9 cellular contexts compared by ENCODE assay signal in genomic region chr22:42613869-42614268, GRCh38. TPM values are rescaled to one million over a fixed set of nuclear protein-coding genes. Genes with fewer than 3 reads are reported as not detected.
DNase-seq lines count a peak whose midpoint lies in the region; ATAC-seq and TF ChIP-seq lines count a peak whose summit lies in the region.
"Had no signal": no experiment of that assay in that cellular context is flagged by ENCODE, and none has a peak within 500 bp of the region (broad histone marks: within the 10 kb centered on the region; RNA-seq: fewer than 3 reads in every experiment).

No MANE protein-coding gene starts in this region.

- H3K4me1 Mint-ChIP-seq in CD4-positive, CD25-positive, alpha-beta regulatory T cell = peaks cover 7 to 70% (median 43%) of the 10 kb centered on the region in 4 donors
- peaks cover 57% of the 10 kb centered on the region for H3K4me1 Mint-ChIP-seq in activated naive CD8-positive, alpha-beta T cell (ENCODE audit: low read depth)
- H3K4me1 Mint-ChIP-seq in stimulated activated naive CD8-positive, alpha-beta T cell treated with anti-CD3 and anti-CD28 coated beads, Interleukin-15, Interleukin-2, amounts not matched to agents 100 ng/mL and 50 ng/mL, for 24 hours (ENCODE audit: low read depth) = peaks cover 63% of the 10 kb centered on the region

- peak overlapping the region; percentile 98 for H3K27ac ChIP-seq in CD4-positive, CD25-positive, alpha-beta regulatory T cell (ENCODE audit: insufficient read depth, low read length, poor library complexity, severe bottlenecking)
- peak overlapping the region; percentile 99 for H3K27ac ChIP-seq in HL-60 (replicated peaks)

- H3K4me1 ChIP-seq in CD4-positive, CD25-positive, alpha-beta regulatory T cell (ENCODE audit: control insufficient read depth, insufficient read depth, low read length, poor library complexity, severe bottlenecking) = peaks cover 60% of the 10 kb centered on the region

- H3K27me3 Mint-ChIP-seq in CD4-positive, CD25-positive, alpha-beta regulatory T cell = peaks cover 4% of the 10 kb centered on the region
- no peaks in the 10 kb centered on the region for H3K27me3 Mint-ChIP-seq in activated naive CD8-positive, alpha-beta T cell
- H3K27me3 Mint-ChIP-seq in stimulated activated naive CD8-positive, alpha-beta T cell treated with anti-CD3 and anti-CD28 coated beads, Interleukin-15, Interleukin-2, amounts not matched to agents 100 ng/mL and 50 ng/mL, for 24 hours = peaks cover 3% of the 10 kb centered on the region

- no peak for ATAC-seq in CD4-positive, CD25-positive, alpha-beta regulatory T cell (ENCODE audit: low read depth in 2 of 2)
- ATAC-seq in HG02938 (IDR thresholded peaks at IDR 0.05; ENCODE audit: unreplicated experiment) (no peak), HG03571 (IDR thresholded peaks at IDR 0.05; ENCODE audit: unreplicated experiment) (no peak)

- no peak for DNase-seq in CD4-positive, CD25-positive, alpha-beta regulatory T cell
- peak in 1 of 2 experiments; percentile 44 for DNase-seq in HL-60 (ENCODE audit: low read depth in 1 of 2, low spot score in 1 of 2)
- peak; percentile 76 for DNase-seq in islet precursor cell
- DNase-seq in Ammon's horn (ENCODE audit: low spot score) = no peak

- peak overlapping the region; percentile 91 to 100 (median 93) for H3K27ac Mint-ChIP-seq in CD4-positive, CD25-positive, alpha-beta regulatory T cell
- peak overlapping the region; percentile 100 for H3K27ac Mint-ChIP-seq in activated naive CD8-positive, alpha-beta T cell
- peak overlapping the region; percentile 94 for H3K27ac Mint-ChIP-seq in stimulated activated naive CD8-positive, alpha-beta T cell treated with anti-CD3 and anti-CD28 coated beads, Interleukin-15, Interleukin-2, amounts not matched to agents 100 ng/mL and 50 ng/mL, for 24 hours

- H3K36me3 Mint-ChIP-seq in CD4-positive, CD25-positive, alpha-beta regulatory T cell = peaks cover 7% of the 10 kb centered on the region
- peaks cover 8% of the 10 kb centered on the region for H3K36me3 Mint-ChIP-seq in activated naive CD8-positive, alpha-beta T cell
- H3K36me3 Mint-ChIP-seq in stimulated activated naive CD8-positive, alpha-beta T cell treated with anti-CD3 and anti-CD28 coated beads, Interleukin-15, Interleukin-2, amounts not matched to agents 100 ng/mL and 50 ng/mL, for 24 hours (ENCODE audit: low read depth) = peaks cover 35% of the 10 kb centered on the region

- peak overlapping the region; percentile 92 for H3K4me3 ChIP-seq in CD4-positive, CD25-positive, alpha-beta regulatory T cell (ENCODE audit: low read depth, low read length)
- peak overlapping the region; percentile 69 for H3K4me3 ChIP-seq in HL-60 (replicated peaks; ENCODE audit: insufficient read depth, low read length)

- peak overlapping the region; percentile 87 to 99 (median 94) for H3K4me3 Mint-ChIP-seq in CD4-positive, CD25-positive, alpha-beta regulatory T cell
- peak overlapping the region; percentile 100 for H3K4me3 Mint-ChIP-seq in activated naive CD8-positive, alpha-beta T cell
- peak overlapping the region; percentile 92 for H3K4me3 Mint-ChIP-seq in stimulated activated naive CD8-positive, alpha-beta T cell treated with anti-CD3 and anti-CD28 coated beads, Interleukin-15, Interleukin-2, amounts not matched to agents 100 ng/mL and 50 ng/mL, for 24 hours

- H3K9me3 Mint-ChIP-seq in CD4-positive, CD25-positive, alpha-beta regulatory T cell = no peaks in the 10 kb centered on the region
- no peaks in the 10 kb centered on the region for H3K9me3 Mint-ChIP-seq in activated naive CD8-positive, alpha-beta T cell (ENCODE audit: low read depth)
- H3K9me3 Mint-ChIP-seq in stimulated activated naive CD8-positive, alpha-beta T cell treated with anti-CD3 and anti-CD28 coated beads, Interleukin-15, Interleukin-2, amounts not matched to agents 100 ng/mL and 50 ng/mL, for 24 hours = no peaks in the 10 kb centered on the region

- no peaks in the 10 kb centered on the region for H3K9me3 ChIP-seq in CD4-positive, CD25-positive, alpha-beta regulatory T cell (ENCODE audit: control insufficient read depth in 2 of 2, low read length in 2 of 2)

- no peaks in the 10 kb centered on the region for H3K27me3 ChIP-seq in CD4-positive, CD25-positive, alpha-beta regulatory T cell (ENCODE audit: control insufficient read depth, insufficient read depth, low read length)
- no peaks in the 10 kb centered on the region for H3K27me3 ChIP-seq in HL-60 (ENCODE audit: insufficient read depth, poor library complexity, severe bottlenecking)

- peaks cover 13% of the 10 kb centered on the region for H3K36me3 ChIP-seq in CD4-positive, CD25-positive, alpha-beta regulatory T cell (ENCODE audit: control insufficient read depth, insufficient read depth, low read length)

- no peak for TF ChIP-seq CTCF in HL-60 (IDR thresholded peaks at IDR 0.05; ENCODE audit: insufficient read depth, low read length)

RNA-seq across cellular contexts. Expression of gene POLDIP3, which starts 0.8 kb away (rescaled TPM):
- 81.0 TPM for total RNA-seq in CD4-positive, CD25-positive, alpha-beta regulatory T cell
- polyA plus RNA-seq in CD4-positive, CD25-positive, alpha-beta regulatory T cell = 10 to 100 TPM; 63.7 to 79.7 (median 70.7) TPM

RNA-seq across cellular contexts. Expression of gene ATP5MGL, which starts 26.5 kb away (rescaled TPM):
- 4.6 TPM for total RNA-seq in CD4-positive, CD25-positive, alpha-beta regulatory T cell
- polyA plus RNA-seq in CD4-positive, CD25-positive, alpha-beta regulatory T cell = 1 to 10 TPM in 1 of 4 donors, under 1 TPM in 3; 0.67 to 1.3 (median 0.97) TPM
- total RNA-seq: SK-MEL-5 had no signal

RNA-seq across cellular contexts. Expression of gene CYB5R3, which starts 35.3 kb away (rescaled TPM):
- total RNA-seq in CD4-positive, CD25-positive, alpha-beta regulatory T cell = 56.3 TPM
- 10 to 100 TPM; 46.6 to 56.3 (median 54.4) TPM for polyA plus RNA-seq in CD4-positive, CD25-positive, alpha-beta regulatory T cell
